In the genomic region with DNA sequence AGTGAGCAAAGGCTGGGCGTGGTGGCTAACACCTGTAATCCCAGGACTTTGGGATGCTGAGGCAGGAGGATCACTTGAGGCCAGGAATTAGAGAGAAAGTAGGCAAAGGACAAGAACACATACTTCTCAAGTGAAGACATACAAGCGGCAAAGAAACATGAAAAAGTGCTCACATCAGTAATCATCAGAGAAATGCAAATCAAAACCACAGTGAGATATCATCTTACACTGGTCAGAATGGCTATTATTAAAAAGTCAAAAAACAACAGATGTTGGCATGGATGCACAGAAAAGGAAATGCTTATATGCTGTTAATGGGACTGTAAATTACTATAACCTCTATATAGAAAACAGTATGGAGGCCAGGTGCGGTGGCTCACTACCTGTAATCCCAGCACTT, we compare ENCODE assay signal across 23 cellular contexts. TPM values are rescaled to one million over a fixed set of nuclear protein-coding genes. Genes with fewer than 3 reads are reported as not detected.
A peak's percentile ranks its signal among the peaks of the same experiment; 100 is the strongest.
DNase-seq lines count a peak whose midpoint lies in the region; ATAC-seq and TF ChIP-seq lines count a peak whose summit lies in the region.
"Had no signal": no experiment of that assay in that cellular context is flagged by ENCODE, and none has a peak within 500 bp of the region (broad histone marks: within the 10 kb centered on the region; RNA-seq: fewer than 3 reads in every experiment).

No MANE protein-coding gene starts in this region.

- peaks cover 15% of the 10 kb centered on the region; the same call in 1 of the 2 replicates for H3F3A ChIP-seq in OCI-LY1 (ENCODE audit: insufficient read depth, low read length)

- H3K4me3 ChIP-seq in OCI-LY1 (ENCODE audit: low read depth, low read length, poor library complexity, severe bottlenecking) (peak overlapping the region; percentile 31), MG63 (no peak overlapping the region), brain microvascular endothelial cell (ENCODE audit: low read depth, low read length) (no peak overlapping the region), aorta (ENCODE audit: low read length in 2 of 2) (no peak overlapping the region)
- H3K4me3 ChIP-seq: neural progenitor cell, Peyer's patch, spleen had no signal

- H3K79me2 ChIP-seq in OCI-LY1 (ENCODE audit: insufficient read depth, low read length), result peaks cover 20% of the 10 kb centered on the region

- ATAC-seq in GM21390 (IDR thresholded peaks at IDR 0.05; ENCODE audit: unreplicated experiment), result peak; percentile 38
- no peak for ATAC-seq in aorta (ENCODE audit: low FRiP score)
- ATAC-seq: activated T-cell treated with anti-CD3 and anti-CD28 coated beads, Interleukin-2, amount 50 U/mL, for 4 hours had no signal

- H3K4me1 ChIP-seq in OCI-LY1 (ENCODE audit: insufficient read depth, low read length, severe bottlenecking) (peaks cover 98% of the 10 kb centered on the region), aorta (ENCODE audit: control insufficient read depth in 1 of 2, insufficient read depth in 2 of 2, low read length in 2 of 2) (no peaks in the 10 kb centered on the region)
- H3K4me1 ChIP-seq: neural progenitor cell had no signal

- in situ Hi-C loops in brain microvascular endothelial cell (cut with HindIII; ENCODE audit: low pct_ligation_motif_present, low sequenced_read_pairs), result no loop called here

- TF ChIP-seq CTCF in OCI-LY1 (IDR thresholded peaks at IDR 0.05; ENCODE audit: low read length) (no peak), brain microvascular endothelial cell (IDR thresholded peaks at IDR 0.05; ENCODE audit: low read depth, low read length, missing control alignments) (no peak)

- H3K36me3 ChIP-seq in OCI-LY1 (ENCODE audit: insufficient read depth, low read length), result no peaks in the 10 kb centered on the region
- no peaks in the 10 kb centered on the region for H3K36me3 ChIP-seq in MG63
- no peaks in the 10 kb centered on the region for H3K36me3 ChIP-seq in brain microvascular endothelial cell (replicated peaks)
- H3K36me3 ChIP-seq in aorta (ENCODE audit: control insufficient read depth in 1 of 2, insufficient read depth in 2 of 2, low read length in 1 of 2), result peaks cover 0 to 2% of the 10 kb centered on the region in 2 donors
- H3K36me3 ChIP-seq: neural progenitor cell, Peyer's patch, spleen had no signal

- H3K9me2 ChIP-seq in OCI-LY1 (ENCODE audit: low read depth, low read length), result no peaks in the 10 kb centered on the region

- intact Hi-C loops in aorta (cut with DNase I), result no loop called here

- peak overlapping the region; percentile 64 for H3K4me2 ChIP-seq in OCI-LY1 (ENCODE audit: low read length)
- H3K4me2 ChIP-seq: neural progenitor cell had no signal

- H4K20me1 ChIP-seq in OCI-LY1 (ENCODE audit: insufficient read depth, low read length), result no peaks in the 10 kb centered on the region

- 95 to 96% methylated on average over 3 of the region's 3 CpGs for WGBS in aorta, 2 donors

- H3K9ac ChIP-seq in OCI-LY1 (ENCODE audit: low read length), result peak overlapping the region; percentile 37
- H3K9ac ChIP-seq: neural progenitor cell had no signal

- DNase-seq in DMS 273 (lab: John Stamatoyannopoulos, UW; ENCODE audit: unreplicated experiment) (peak; percentile 19), DMS 273 treated with DMSO at 0.1 percent for 48 hours (lab: John Stamatoyannopoulos, UW) (no peak), myocyte (ENCODE audit: low read depth) (peak; percentile 45), MG63 (no peak), brain microvascular endothelial cell (no peak), aorta (no peak)
- DNase-seq: activated T-cell treated with anti-CD3 and anti-CD28 coated beads, Interleukin-2, amount 50 U/mL, for 4 hours; dermis blood vessel endothelial cell; DMS79 treated with DMSO at 0.1 percent for 48 hours; foreskin melanocyte; hypothalamus; KG1; NCI-H1105 treated with DMSO at 0.1 percent for 48 hours; NCI-H2171 treated with DMSO at 0.1 percent for 48 hours; NCI-H774; spleen had no signal

- H3K27me3 ChIP-seq in OCI-LY1 (ENCODE audit: insufficient read depth, low read length) (no peaks in the 10 kb centered on the region), MG63 (no peaks in the 10 kb centered on the region), brain microvascular endothelial cell (replicated peaks) (no peaks in the 10 kb centered on the region), aorta (ENCODE audit: control insufficient read depth in 1 of 2, insufficient read depth in 2 of 2, low read length in 1 of 2) (no peaks in the 10 kb centered on the region)
- H3K27me3 ChIP-seq: neural progenitor cell, Peyer's patch, spleen had no signal

- H3K27ac ChIP-seq in OCI-LY1 (ENCODE audit: low read depth, low read length, poor library complexity, severe bottlenecking) (peak overlapping the region; percentile 96), brain microvascular endothelial cell (no peak overlapping the region), aorta (ENCODE audit: low read depth in 1 of 2, low read length in 2 of 2) (no peak overlapping the region)
- H3K27ac ChIP-seq: 22Rv1, epithelial cell of prostate, neural progenitor cell, Peyer's patch, spleen had no signal

- no peak overlapping the region for H2AFZ ChIP-seq in OCI-LY1 (ENCODE audit: low read length)
- H2AFZ ChIP-seq: neural progenitor cell had no signal

- H3K9me3 ChIP-seq in OCI-LY1 (ENCODE audit: low read length), result no peaks in the 10 kb centered on the region
- no peaks in the 10 kb centered on the region for H3K9me3 ChIP-seq in MG63
- H3K9me3 ChIP-seq in aorta (ENCODE audit: control insufficient read depth, low read length), result no peaks in the 10 kb centered on the region
- H3K9me3 ChIP-seq: Peyer's patch, spleen had no signal

RNA-seq across cellular contexts. Expression of a gene that starts 12.2 kb away (rescaled TPM):
- total RNA-seq in myocyte (3.7 and 6.5 TPM in 2 replicates), aorta (1 to 10 TPM; 4.9 to 5.0 TPM)
- 3.8 TPM for polyA plus RNA-seq in myocyte (2012)
- 2.6 and 4.8 TPM in 2 replicates for total RNA-seq in MG63 (2014; rRNA removed; shearing (Covaris generic); ENCODE audit: low replicate concordance)
- polyA plus RNA-seq in aorta, result 1 to 10 TPM in 1 of 2 donors, under 1 TPM in 1; 0.50 to 4.0 TPM

RNA-seq across cellular contexts. Expression of a gene that starts 30.8 kb away (rescaled TPM):
- total RNA-seq in myocyte (13.2 and 21.4 TPM in 2 replicates), aorta (10 to 100 TPM in 1 of 2 donors, 1 to 10 TPM in 1; 9.1 to 21.8 TPM)
- polyA plus RNA-seq in myocyte (2012), result 16.4 TPM
- total RNA-seq in MG63 (2014; rRNA removed; shearing (Covaris generic); ENCODE audit: low replicate concordance), result 6.9 and 17.8 TPM in 2 replicates
- 1 to 10 TPM; 5.4 to 9.3 TPM for polyA plus RNA-seq in aorta

RNA-seq across cellular contexts. Expression of a gene that starts 46.4 kb away (rescaled TPM):
- not detected in 2 replicates for total RNA-seq in myocyte
- 0.23 TPM for polyA plus RNA-seq in myocyte (2012)
- total RNA-seq in MG63 (2014; rRNA removed; shearing (Covaris generic); ENCODE audit: low replicate concordance), result 0.03 TPM in 1 of 2 replicates, not detected in the other
- total RNA-seq in aorta, result 1 to 10 TPM in 1 of 2 donors, under 1 TPM in 1; 0.97 to 2.3 TPM
- polyA plus RNA-seq in aorta, result under 1 TPM in 1 of 2 donors, not detected in 1; 0.38 TPM
- polyA plus RNA-seq: BJ had no signal

Comparison
In these comparisons a context has a peak if more than half of its experiments do, and no peak if none do; other contexts are left out.
1. DNase-seq: peak in DMS 273 (single experiment) and myocyte (single experiment); none in DMS 273 treated with DMSO at 0.1 percent for 48 hours (single experiment), MG63 (single experiment), brain microvascular endothelial cell (single experiment) and aorta (0 of 2).